Comparison of ENCODE assay signal across 9 cellular contexts in genomic region chr15:81710328-81710727, GRCh38.
"Had no signal": no experiment of that assay in that cellular context is flagged by ENCODE, and none has a peak within 500 bp of the region (broad histone marks: within the 10 kb centered on the region; RNA-seq: fewer than 3 reads in every experiment).

No MANE protein-coding gene starts in this region.

- DNase-seq: H9, HCEC 1CT, KG1 had no signal

- H3K4me1 Mint-ChIP-seq: IgD-negative memory B cell had no signal

- H3K27me3 Mint-ChIP-seq: IgD-negative memory B cell had no signal

- H3K36me3 Mint-ChIP-seq: IgD-negative memory B cell had no signal

- H3K27ac ChIP-seq: HL-60 had no signal

- H3K4me3 ChIP-seq: GM23338 had no signal

- ATAC-seq: GM23338, HepG2 had no signal

- H3K27ac Mint-ChIP-seq: GM23338, H9, IgD-negative memory B cell had no signal

- FAIRE-seq: H1, H54, HepG2 had no signal

- H3K4me3 Mint-ChIP-seq: GM23338, H9, IgD-negative memory B cell had no signal

- H3K9me3 Mint-ChIP-seq: H9 had no signal
